Comparison of ENCODE assay signal across 8 cellular contexts in the genomic region with DNA sequence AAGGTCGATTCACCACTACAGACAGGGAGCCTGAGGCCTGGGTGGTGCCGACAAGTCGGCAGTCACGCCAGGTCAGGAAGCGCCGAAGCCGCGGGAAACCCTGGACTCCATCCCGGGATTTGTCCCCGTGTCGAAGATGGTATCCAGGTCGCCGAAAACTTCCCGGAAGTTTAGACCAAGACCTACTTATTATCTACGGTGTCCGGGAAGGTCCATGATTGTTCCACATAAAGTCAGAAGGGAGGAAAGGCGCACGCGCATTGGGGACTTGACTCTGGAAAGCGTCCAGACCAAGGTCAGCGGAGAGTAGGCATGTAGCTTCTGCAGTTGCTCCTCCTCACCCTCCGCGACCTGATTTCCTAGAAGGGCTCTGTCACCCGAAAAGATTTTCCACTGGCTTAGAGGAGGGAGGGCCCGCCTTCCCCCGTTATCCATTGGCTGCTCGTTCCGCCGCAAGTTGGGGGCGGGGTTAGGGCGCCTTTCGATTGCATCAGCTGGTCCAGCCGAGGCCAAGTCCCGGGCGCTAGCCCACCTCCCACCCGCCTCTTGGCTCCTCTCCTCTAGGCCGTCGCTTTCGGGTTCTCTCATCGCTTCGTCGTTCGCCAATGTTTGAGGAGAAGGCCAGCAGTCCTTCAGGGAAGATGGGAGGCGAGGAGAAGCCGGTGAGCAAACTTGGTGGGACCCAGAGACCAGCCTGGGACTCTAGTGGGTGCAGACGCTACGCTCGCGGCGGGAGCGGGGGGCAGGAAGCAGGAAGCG.
A peak's percentile ranks its signal among the peaks of the same experiment; 100 is the strongest.
DNase-seq lines count a peak whose midpoint lies in the region; ATAC-seq and TF ChIP-seq lines count a peak whose summit lies in the region.

A gene (plus strand): TSS at position 484 of the 759 bp plus-strand sequence. CDS start 122 bp downstream, at position 606.

- H3K9me3 ChIP-seq in BLaER1 treated with 17β-estradiol and CSF1 and Interleukin-3, amounts not matched to agents 10 nM and 100 nM (replicated peaks in 1 of 11) = no peaks in the 10 kb centered on the region

- peak within 1 kb of the TSS; percentile 72 to 85 (median 82) for H3K4me3 ChIP-seq in BLaER1 treated with 17β-estradiol and CSF1 and Interleukin-3, amounts not matched to agents 10 nM and 100 nM
- peak within 1 kb of the TSS; percentile 78 for H3K4me3 ChIP-seq in coronary artery

- no peaks in the 10 kb centered on the region for H3K27me3 ChIP-seq in BLaER1 treated with 17β-estradiol and CSF1 and Interleukin-3, amounts not matched to agents 10 nM and 100 nM
- H3K27me3 ChIP-seq in layer of hippocampus (ENCODE audit: control insufficient read depth, insufficient read depth, low read length) = no peaks in the 10 kb centered on the region

- H3K9ac ChIP-seq in BLaER1 treated with 17β-estradiol and CSF1 and Interleukin-3, amounts not matched to agents 10 nM and 100 nM = peak within 1 kb of the TSS; percentile 83 to 96 (median 91)

- ATAC-seq in GM19328 (IDR thresholded peaks at IDR 0.05; ENCODE audit: unreplicated experiment) (peak; percentile 94), HG03469 (IDR thresholded peaks at IDR 0.05; ENCODE audit: unreplicated experiment) (peak; percentile 90)

- H3K27ac ChIP-seq in BLaER1 treated with 17β-estradiol and CSF1 and Interleukin-3, amounts not matched to agents 10 nM and 100 nM = peak within 1 kb of the TSS; percentile 84 to 97 (median 93)
- H3K27ac ChIP-seq in coronary artery (peak within 1 kb of the TSS; percentile 89), layer of hippocampus (ENCODE audit: low read depth, low read length) (peak within 1 kb of the TSS; percentile 95)

- H3K36me3 ChIP-seq in BLaER1 treated with 17β-estradiol and CSF1 and Interleukin-3, amounts not matched to agents 10 nM and 100 nM = peaks cover 18 to 33% (median 28%) of the 10 kb centered on the region in 11 experiments

- no peak for TF ChIP-seq CTCF in coronary artery (IDR thresholded peaks at IDR 0.05)

- H3K4me1 ChIP-seq in BLaER1 treated with 17β-estradiol and CSF1 and Interleukin-3, amounts not matched to agents 10 nM and 100 nM = peaks cover 20 to 48% (median 28%) of the 10 kb centered on the region in 10 experiments

- H3K4me2 ChIP-seq in BLaER1 treated with 17β-estradiol and CSF1 and Interleukin-3, amounts not matched to agents 10 nM and 100 nM = peak within 1 kb of the TSS; percentile 77 to 95 (median 86)

- DNase-seq in NCI-H526 (lab: John Stamatoyannopoulos, UW) = peak; percentile 100
- DNase-seq in activated CD4-positive, alpha-beta T cell treated with anti-CD3 and anti-CD28 coated beads for 48 hours = peak; percentile 95
- DNase-seq in coronary artery (ENCODE audit: low spot score) = peak; percentile 100
- DNase-seq in stimulated activated CD4-positive, alpha-beta T cell treated with anti-CD3 and anti-CD28 coated beads, Interleukin-1b, Interleukin-23, amount 100 ng/mL, for 4 hours (ENCODE audit: low read depth in 2 of 2) = peak; percentile 87

- peaks cover 30 to 44% (median 42%) of the 10 kb centered on the region in 11 experiments; a peak in 21 of 22 replicates for H4K20me1 ChIP-seq in BLaER1 treated with 17β-estradiol and CSF1 and Interleukin-3, amounts not matched to agents 10 nM and 100 nM

Comparison
In these comparisons a context has a peak if more than half of its experiments do, and no peak if none do; other contexts are left out.
1. Peak in every context shown above with its lines: DNase-seq, ATAC-seq, H3K4me3 ChIP-seq and H3K27ac ChIP-seq.